ENCODE assay signal across 1 cellular context in the genomic region with DNA sequence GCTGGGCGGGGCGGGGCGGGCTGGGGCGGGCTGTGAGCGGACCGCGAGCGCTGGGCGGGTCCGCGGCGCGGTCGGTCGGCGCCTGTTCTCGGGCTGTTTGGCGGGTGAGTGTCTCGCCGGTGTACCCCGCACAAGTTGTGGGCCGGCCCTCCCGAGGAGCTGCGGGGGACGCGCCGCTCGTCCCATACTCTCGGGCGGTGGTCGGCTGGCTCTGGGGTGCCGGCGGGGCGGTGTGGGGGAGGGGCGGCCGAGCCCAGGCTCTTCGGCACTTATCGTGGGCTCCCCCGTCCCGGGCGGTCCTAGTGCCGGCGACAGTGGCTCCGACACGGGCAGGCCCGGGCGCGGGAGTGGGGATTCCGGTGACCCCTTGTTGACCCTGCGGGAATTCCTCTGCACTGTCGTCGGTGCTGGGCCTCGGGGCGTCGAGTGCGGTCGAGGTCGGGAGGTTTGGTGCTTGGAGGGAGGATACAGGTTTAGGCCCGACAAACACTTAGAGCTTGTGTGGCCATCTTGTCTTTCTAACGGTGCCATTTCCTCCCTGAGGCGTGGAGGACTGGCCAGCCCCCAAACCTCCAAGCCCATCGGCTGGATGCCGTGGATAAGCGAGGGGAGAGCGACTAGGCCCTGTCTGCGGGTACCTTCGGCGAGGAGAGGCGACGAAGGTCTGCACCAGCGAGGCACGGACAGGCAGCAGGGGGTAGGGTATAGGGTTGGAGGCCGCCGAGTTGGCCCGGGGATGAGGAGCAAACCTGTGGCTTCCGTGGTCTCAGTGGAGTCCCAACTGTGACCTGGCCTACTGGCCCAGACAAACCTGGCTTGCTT.
TF ChIP-seq lines count a peak whose summit lies in the region.

Gene SEPTIN2, plus strand, starts transcription at position 47 of the 822 bp plus-strand sequence. CDS start 8,308 bp downstream, outside the sequence.

TF ChIP-seq in HepG2, 621 proteins besides CTCF, POLR2A, EP300 and RAD21 (continued from another document and continues in another):
- TF ChIP-seq ETS1 (CRISPR knock-in tag; IDR thresholded peaks at IDR 0.05) (no peak), NFRKB (IDR thresholded peaks at IDR 0.05) (peak; percentile 43; the same call in 1 of the 2 replicates), ONECUT2 (CRISPR knock-in tag; IDR thresholded peaks at IDR 0.05) (peak; percentile 63; the same call in 1 of the 2 replicates), PHF20 (CRISPR knock-in tag; IDR thresholded peaks at IDR 0.05) (peak; percentile 49; the same call in 1 of the 2 replicates), TBP (CRISPR knock-in tag; IDR thresholded peaks at IDR 0.05) (no peak), CHD2 (IDR thresholded peaks at IDR 0.05; ENCODE audit: low read depth, low read length) (no peak), ZNF205 (CRISPR knock-in tag; IDR thresholded peaks at IDR 0.05) (0 out of 2 replicates have a peak, but pooled peaks have one; percentile 10), SRSF4 (IDR thresholded peaks at IDR 0.05; ENCODE audit: low read depth, low read length, poor library complexity, severe bottlenecking) (no peak), FOXK1 (CRISPR knock-in tag; IDR thresholded peaks at IDR 0.05; ENCODE audit: borderline replicate concordance, low read depth) (peak; percentile 57; the same call in 1 of the 2 replicates), HBP1 (CRISPR knock-in tag; IDR thresholded peaks at IDR 0.05; ENCODE audit: low read depth) (no peak; the same call in 1 of the 2 replicates), ZNF329 (CRISPR knock-in tag; IDR thresholded peaks at IDR 0.05; ENCODE audit: low read depth) (peak; percentile 78), CEBPZ (IDR thresholded peaks at IDR 0.05; ENCODE audit: low read length) (no peak), ZFP62 (CRISPR knock-in tag; IDR thresholded peaks at IDR 0.05) (no peak), CBFB (CRISPR knock-in tag; IDR thresholded peaks at IDR 0.05) (no peak; the same call in 1 of the 2 replicates), ZNF143 (CRISPR knock-in tag; IDR thresholded peaks at IDR 0.05) (peak; percentile 58), GLI4 (CRISPR knock-in tag; IDR thresholded peaks at IDR 0.05; ENCODE audit: borderline replicate concordance) (peak; percentile 95), TRIM24 (CRISPR knock-in tag; IDR thresholded peaks at IDR 0.05) (no peak), ZNF230 (CRISPR knock-in tag; IDR thresholded peaks at IDR 0.05) (no peak), POGZ (CRISPR knock-in tag; IDR thresholded peaks at IDR 0.05) (0 out of 2 replicates have a peak, but pooled peaks have one; percentile 20), KDM2A (CRISPR knock-in tag; IDR thresholded peaks at IDR 0.05; ENCODE audit: borderline replicate concordance, low read depth) (peak; percentile 71; the same call in 1 of the 2 replicates), ZSCAN30 (CRISPR knock-in tag; IDR thresholded peaks at IDR 0.05) (no peak), HNRNPUL1 (IDR thresholded peaks at IDR 0.05; ENCODE audit: low read depth, low read length) (no peak), GABPB1 (CRISPR knock-in tag; IDR thresholded peaks at IDR 0.05) (peak; percentile 80), ZNF576 (CRISPR knock-in tag; IDR thresholded peaks at IDR 0.05) (no peak), ZNF678 (CRISPR knock-in tag; IDR thresholded peaks at IDR 0.05) (peak; percentile 82; the same call in 1 of the 2 replicates), ZNF891 (CRISPR knock-in tag; IDR thresholded peaks at IDR 0.05) (peak; percentile 24; the same call in 1 of the 2 replicates), GATA4 (IDR thresholded peaks at IDR 0.05; ENCODE audit: borderline replicate concordance, low read depth) (peak; percentile 41), ZBTB38 (CRISPR knock-in tag; IDR thresholded peaks at IDR 0.05) (peak; percentile 35; the same call in 1 of the 2 replicates), ZNF740 (CRISPR knock-in tag; IDR thresholded peaks at IDR 0.05) (peak; percentile 66; the same call in 1 of the 2 replicates), HOXA9 (CRISPR knock-in tag; IDR thresholded peaks at IDR 0.05; ENCODE audit: borderline replicate concordance) (no peak)
- TF ChIP-seq, protein P1, sequence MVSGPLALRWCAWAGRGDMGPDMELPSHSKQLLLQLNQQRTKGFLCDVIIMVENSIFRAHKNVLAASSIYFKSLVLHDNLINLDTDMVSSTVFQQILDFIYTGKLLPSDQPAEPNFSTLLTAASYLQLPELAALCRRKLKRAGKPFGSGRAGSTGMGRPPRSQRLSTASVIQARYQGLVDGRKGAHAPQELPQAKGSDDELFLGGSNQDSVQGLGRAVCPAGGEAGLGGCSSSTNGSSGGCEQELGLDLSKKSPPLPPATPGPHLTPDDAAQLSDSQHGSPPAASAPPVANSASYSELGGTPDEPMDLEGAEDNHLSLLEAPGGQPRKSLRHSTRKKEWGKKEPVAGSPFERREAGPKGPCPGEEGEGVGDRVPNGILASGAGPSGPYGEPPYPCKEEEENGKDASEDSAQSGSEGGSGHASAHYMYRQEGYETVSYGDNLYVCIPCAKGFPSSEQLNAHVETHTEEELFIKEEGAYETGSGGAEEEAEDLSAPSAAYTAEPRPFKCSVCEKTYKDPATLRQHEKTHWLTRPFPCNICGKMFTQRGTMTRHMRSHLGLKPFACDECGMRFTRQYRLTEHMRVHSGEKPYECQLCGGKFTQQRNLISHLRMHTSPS (CRISPR knock-in tag; IDR thresholded peaks at IDR 0.05; ENCODE audit: low read depth): peak; percentile 40; the same call in 1 of the 2 replicates
- TF ChIP-seq, protein P2, sequence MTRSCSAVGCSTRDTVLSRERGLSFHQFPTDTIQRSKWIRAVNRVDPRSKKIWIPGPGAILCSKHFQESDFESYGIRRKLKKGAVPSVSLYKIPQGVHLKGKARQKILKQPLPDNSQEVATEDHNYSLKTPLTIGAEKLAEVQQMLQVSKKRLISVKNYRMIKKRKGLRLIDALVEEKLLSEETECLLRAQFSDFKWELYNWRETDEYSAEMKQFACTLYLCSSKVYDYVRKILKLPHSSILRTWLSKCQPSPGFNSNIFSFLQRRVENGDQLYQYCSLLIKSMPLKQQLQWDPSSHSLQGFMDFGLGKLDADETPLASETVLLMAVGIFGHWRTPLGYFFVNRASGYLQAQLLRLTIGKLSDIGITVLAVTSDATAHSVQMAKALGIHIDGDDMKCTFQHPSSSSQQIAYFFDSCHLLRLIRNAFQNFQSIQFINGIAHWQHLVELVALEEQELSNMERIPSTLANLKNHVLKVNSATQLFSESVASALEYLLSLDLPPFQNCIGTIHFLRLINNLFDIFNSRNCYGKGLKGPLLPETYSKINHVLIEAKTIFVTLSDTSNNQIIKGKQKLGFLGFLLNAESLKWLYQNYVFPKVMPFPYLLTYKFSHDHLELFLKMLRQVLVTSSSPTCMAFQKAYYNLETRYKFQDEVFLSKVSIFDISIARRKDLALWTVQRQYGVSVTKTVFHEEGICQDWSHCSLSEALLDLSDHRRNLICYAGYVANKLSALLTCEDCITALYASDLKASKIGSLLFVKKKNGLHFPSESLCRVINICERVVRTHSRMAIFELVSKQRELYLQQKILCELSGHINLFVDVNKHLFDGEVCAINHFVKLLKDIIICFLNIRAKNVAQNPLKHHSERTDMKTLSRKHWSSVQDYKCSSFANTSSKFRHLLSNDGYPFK (CRISPR knock-in tag; IDR thresholded peaks at IDR 0.05; ENCODE audit: borderline replicate concordance): peak; percentile 70; the same call in 1 of the 2 replicates
- TF ChIP-seq, protein P3, sequence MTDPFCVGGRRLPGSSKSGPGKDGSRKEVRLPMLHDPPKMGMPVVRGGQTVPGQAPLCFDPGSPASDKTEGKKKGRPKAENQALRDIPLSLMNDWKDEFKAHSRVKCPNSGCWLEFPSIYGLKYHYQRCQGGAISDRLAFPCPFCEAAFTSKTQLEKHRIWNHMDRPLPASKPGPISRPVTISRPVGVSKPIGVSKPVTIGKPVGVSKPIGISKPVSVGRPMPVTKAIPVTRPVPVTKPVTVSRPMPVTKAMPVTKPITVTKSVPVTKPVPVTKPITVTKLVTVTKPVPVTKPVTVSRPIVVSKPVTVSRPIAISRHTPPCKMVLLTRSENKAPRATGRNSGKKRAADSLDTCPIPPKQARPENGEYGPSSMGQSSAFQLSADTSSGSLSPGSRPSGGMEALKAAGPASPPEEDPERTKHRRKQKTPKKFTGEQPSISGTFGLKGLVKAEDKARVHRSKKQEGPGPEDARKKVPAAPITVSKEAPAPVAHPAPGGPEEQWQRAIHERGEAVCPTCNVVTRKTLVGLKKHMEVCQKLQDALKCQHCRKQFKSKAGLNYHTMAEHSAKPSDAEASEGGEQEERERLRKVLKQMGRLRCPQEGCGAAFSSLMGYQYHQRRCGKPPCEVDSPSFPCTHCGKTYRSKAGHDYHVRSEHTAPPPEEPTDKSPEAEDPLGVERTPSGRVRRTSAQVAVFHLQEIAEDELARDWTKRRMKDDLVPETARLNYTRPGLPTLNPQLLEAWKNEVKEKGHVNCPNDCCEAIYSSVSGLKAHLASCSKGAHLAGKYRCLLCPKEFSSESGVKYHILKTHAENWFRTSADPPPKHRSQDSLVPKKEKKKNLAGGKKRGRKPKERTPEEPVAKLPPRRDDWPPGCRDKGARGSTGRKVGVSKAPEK (CRISPR knock-in tag; IDR thresholded peaks at IDR 0.05; ENCODE audit: borderline replicate concordance): peak; percentile 87; the same call in 1 of the 2 replicates
- TF ChIP-seq, protein P4, sequence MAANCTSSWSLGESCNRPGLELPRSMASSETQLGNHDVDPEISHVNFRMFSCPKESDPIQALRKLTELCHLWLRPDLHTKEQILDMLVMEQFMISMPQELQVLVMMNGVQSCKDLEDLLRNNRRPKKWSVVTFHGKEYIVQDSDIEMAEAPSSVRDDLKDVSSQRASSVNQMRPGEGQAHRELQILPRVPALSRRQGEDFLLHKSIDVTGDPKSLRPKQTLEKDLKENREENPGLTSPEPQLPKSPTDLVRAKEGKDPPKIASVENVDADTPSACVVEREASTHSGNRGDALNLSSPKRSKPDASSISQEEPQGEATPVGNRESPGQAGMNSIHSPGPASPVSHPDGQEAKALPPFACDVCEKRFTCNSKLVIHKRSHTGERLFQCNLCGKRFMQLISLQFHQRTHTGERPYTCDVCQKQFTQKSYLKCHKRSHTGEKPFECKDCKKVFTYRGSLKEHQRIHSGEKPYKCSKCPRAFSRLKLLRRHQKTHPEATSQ (CRISPR knock-in tag; IDR thresholded peaks at IDR 0.05; ENCODE audit: borderline replicate concordance): no peak
- TF ChIP-seq, protein P5, sequence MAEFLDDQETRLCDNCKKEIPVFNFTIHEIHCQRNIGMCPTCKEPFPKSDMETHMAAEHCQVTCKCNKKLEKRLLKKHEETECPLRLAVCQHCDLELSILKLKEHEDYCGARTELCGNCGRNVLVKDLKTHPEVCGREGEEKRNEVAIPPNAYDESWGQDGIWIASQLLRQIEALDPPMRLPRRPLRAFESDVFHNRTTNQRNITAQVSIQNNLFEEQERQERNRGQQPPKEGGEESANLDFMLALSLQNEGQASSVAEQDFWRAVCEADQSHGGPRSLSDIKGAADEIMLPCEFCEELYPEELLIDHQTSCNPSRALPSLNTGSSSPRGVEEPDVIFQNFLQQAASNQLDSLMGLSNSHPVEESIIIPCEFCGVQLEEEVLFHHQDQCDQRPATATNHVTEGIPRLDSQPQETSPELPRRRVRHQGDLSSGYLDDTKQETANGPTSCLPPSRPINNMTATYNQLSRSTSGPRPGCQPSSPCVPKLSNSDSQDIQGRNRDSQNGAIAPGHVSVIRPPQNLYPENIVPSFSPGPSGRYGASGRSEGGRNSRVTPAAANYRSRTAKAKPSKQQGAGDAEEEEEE (CRISPR knock-in tag; IDR thresholded peaks at IDR 0.05; ENCODE audit: borderline replicate concordance): no peak
- TF ChIP-seq, protein P6, sequence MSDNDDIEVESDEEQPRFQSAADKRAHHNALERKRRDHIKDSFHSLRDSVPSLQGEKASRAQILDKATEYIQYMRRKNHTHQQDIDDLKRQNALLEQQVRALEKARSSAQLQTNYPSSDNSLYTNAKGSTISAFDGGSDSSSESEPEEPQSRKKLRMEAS (IDR thresholded peaks at IDR 0.05): peak; percentile 53
